10 cellular contexts compared by ENCODE assay signal in the genomic region with DNA sequence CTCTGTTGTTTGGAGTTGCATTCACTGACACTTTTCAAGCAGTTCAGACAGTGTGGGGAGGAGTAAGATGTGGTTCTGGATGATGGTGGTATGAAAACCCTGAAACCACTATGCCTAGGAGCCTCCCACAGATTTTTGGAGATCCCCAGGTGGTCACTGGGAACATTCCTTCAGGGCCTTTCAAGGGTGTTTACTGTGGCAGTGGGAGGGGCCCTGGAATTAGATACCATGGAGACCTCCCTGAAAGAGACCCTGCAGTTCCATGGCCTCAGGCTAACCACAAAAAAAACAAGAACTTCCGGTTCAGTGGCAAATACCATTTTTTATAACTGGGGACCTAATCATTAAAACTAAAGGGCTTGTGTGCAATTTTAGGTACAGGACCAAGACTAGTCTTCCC.
"Had no signal": no experiment of that assay in that cellular context is flagged by ENCODE, and none has a peak within 500 bp of the region (broad histone marks: within the 10 kb centered on the region; RNA-seq: fewer than 3 reads in every experiment).

No MANE protein-coding gene starts in this region.

- DNase-seq: activated CD4-positive, alpha-beta T cell treated with anti-CD3 and anti-CD28 coated beads for 1 hour; activated CD4-positive, alpha-beta T cell treated with anti-CD3 and anti-CD28 coated beads, Interleukin-2, amount 50 U/mL, for 48 hours; activated naive CD4-positive, alpha-beta T cell treated with anti-CD3 and anti-CD28 coated beads, Interleukin-2, amount 10 ng/mL, durations not matched to agents 7 days and 5 days; activated T-cell treated with anti-CD3 and anti-CD28 coated beads, Interleukin-2, amount 50 U/mL, for 1 hour; adrenal gland; mucosa of descending colon; naive thymus-derived CD4-positive, alpha-beta T cell; pancreas; trophoblast cell had no signal

- H3K27me3 ChIP-seq: adrenal gland, pancreas, suprapubic skin had no signal

- H3K4me3 ChIP-seq: adrenal gland, mucosa of descending colon, pancreas, suprapubic skin had no signal

- H3K9me3 ChIP-seq: adrenal gland, mucosa of descending colon, pancreas, suprapubic skin had no signal

- H3K36me3 ChIP-seq: adrenal gland, pancreas, suprapubic skin had no signal

- H3K27ac ChIP-seq: adrenal gland, pancreas, suprapubic skin had no signal

- H3K4me1 ChIP-seq: pancreas had no signal
